1 cellular context compared by ENCODE assay signal in the genomic region with DNA sequence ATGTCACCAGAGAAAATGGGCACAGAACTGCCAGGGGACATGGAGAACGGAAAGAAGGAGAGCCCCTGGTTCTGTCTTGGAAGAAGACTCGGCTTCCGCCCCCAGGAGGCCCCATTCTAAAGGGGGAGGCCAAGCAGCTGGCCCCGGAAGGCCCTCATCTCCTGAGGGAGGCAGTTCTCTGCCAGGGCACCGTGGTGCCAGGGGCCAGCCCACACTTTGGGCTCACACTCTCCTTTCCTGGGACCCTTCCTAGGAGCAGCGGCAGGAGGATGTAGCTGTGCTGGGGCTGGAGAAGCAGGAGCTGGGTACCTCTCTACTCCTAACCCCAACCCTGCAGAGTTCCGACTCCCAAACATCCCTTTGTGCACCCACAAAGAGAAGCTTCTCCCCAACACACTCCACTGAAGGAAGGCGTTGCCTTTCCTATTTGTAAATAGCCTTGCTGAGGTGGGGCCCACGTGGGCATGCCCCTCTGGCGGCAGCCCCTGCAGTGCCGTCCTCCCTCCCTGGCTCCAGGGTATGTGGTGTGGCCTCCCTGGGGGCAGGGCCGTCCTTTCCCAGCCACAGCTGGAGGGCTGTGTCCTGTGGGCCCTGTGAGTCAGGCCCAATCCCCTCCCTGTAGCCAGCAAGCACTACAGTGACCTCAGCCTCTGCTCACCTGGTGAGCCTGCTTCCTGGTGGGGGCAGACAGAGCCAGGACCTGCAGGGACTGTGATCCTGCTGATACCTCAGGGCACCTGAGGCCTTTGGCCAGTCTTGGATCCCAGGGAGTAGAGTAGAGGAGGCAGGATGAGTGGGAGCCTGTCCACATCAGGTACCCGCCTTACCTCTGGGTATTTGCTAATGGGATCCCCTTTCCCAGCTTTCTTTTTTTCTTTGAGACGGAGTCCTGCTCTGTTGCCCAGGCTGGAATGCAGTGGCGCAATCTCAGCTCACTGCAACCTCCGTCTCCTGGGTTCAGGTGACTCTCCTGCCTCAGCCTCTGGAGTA.
A peak's percentile ranks its signal among the peaks of the same experiment; 100 is the strongest.
TF ChIP-seq lines count a peak whose summit lies in the region.

No MANE protein-coding gene starts in this region.

TF ChIP-seq in HepG2, 621 proteins besides CTCF, POLR2A, EP300 and RAD21 (continued from another document and continues in another):
- TF ChIP-seq, protein P1, sequence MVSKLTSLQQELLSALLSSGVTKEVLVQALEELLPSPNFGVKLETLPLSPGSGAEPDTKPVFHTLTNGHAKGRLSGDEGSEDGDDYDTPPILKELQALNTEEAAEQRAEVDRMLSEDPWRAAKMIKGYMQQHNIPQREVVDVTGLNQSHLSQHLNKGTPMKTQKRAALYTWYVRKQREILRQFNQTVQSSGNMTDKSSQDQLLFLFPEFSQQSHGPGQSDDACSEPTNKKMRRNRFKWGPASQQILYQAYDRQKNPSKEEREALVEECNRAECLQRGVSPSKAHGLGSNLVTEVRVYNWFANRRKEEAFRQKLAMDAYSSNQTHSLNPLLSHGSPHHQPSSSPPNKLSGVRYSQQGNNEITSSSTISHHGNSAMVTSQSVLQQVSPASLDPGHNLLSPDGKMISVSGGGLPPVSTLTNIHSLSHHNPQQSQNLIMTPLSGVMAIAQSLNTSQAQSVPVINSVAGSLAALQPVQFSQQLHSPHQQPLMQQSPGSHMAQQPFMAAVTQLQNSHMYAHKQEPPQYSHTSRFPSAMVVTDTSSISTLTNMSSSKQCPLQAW (CRISPR knock-in tag; IDR thresholded peaks at IDR 0.05), result peak; percentile 79
- TF ChIP-seq RERE (CRISPR knock-in tag; IDR thresholded peaks at IDR 0.05; ENCODE audit: low read depth) (no peak), ZNF557 (CRISPR knock-in tag; IDR thresholded peaks at IDR 0.05) (no peak), SRY (CRISPR knock-in tag; IDR thresholded peaks at IDR 0.05) (no peak), SIN3A (IDR thresholded peaks at IDR 0.05; ENCODE audit: borderline replicate concordance, low read depth, low read length) (no peak), HES4 (CRISPR knock-in tag; IDR thresholded peaks at IDR 0.05; ENCODE audit: borderline replicate concordance) (no peak), TOPORS (CRISPR knock-in tag; IDR thresholded peaks at IDR 0.05) (peak; percentile 79; the same call in 1 of the 2 replicates), NFE2L2 (IDR thresholded peaks at IDR 0.05; ENCODE audit: low read length) (no peak), GABPB1 (CRISPR knock-in tag; IDR thresholded peaks at IDR 0.05) (peak; percentile 68; the same call in 1 of the 2 replicates), SUZ12 (IDR thresholded peaks at IDR 0.05; ENCODE audit: low read depth, low read length) (no peak), STAT6 (CRISPR knock-in tag; IDR thresholded peaks at IDR 0.05; ENCODE audit: borderline replicate concordance) (no peak), NONO (IDR thresholded peaks at IDR 0.05) (no peak), NONO (CRISPR knock-in tag; conservative IDR thresholded peaks at IDR 0.05) (0 out of 2 replicates have a peak, but pooled peaks have one; percentile 56), LRRFIP1 (CRISPR knock-in tag; conservative IDR thresholded peaks at IDR 0.05) (no peak), KAT2B (IDR thresholded peaks at IDR 0.05; ENCODE audit: borderline replicate concordance, low read depth, low read length) (no peak), NR3C1 (CRISPR knock-in tag; IDR thresholded peaks at IDR 0.05) (no peak), PPARG (CRISPR knock-in tag; conservative IDR thresholded peaks at IDR 0.05) (0 out of 2 replicates have a peak, but pooled peaks have one; percentile 71), CENPX (CRISPR knock-in tag; IDR thresholded peaks at IDR 0.05) (no peak), MZF1 (CRISPR knock-in tag; IDR thresholded peaks at IDR 0.05; ENCODE audit: borderline replicate concordance) (peak; percentile 70; the same call in 1 of the 2 replicates), TBX3 (IDR thresholded peaks at IDR 0.05; ENCODE audit: borderline replicate concordance) (no peak), CBX1 (IDR thresholded peaks at IDR 0.05; ENCODE audit: low read depth) (no peak), ZNF546 (CRISPR knock-in tag; conservative IDR thresholded peaks at IDR 0.05) (no peak), MTA1 (CRISPR knock-in tag; IDR thresholded peaks at IDR 0.05; ENCODE audit: borderline replicate concordance) (peak; percentile 94; the same call in 1 of the 2 replicates), ZNF235 (CRISPR knock-in tag; IDR thresholded peaks at IDR 0.05; ENCODE audit: borderline replicate concordance) (no peak), TFDP1 (CRISPR knock-in tag; IDR thresholded peaks at IDR 0.05; ENCODE audit: borderline replicate concordance) (peak; percentile 49; the same call in 1 of the 2 replicates), IKZF1 (IDR thresholded peaks at IDR 0.05) (no peak), ZNF558 (CRISPR knock-in tag; IDR thresholded peaks at IDR 0.05; ENCODE audit: borderline replicate concordance) (no peak), POLR2G (IDR thresholded peaks at IDR 0.05; ENCODE audit: low read depth, low read length) (peak; percentile 69), RBM22 (optimal IDR thresholded peaks at IDR 0.05; ENCODE audit: low read length) (no peak)
- TF ChIP-seq, protein P2, sequence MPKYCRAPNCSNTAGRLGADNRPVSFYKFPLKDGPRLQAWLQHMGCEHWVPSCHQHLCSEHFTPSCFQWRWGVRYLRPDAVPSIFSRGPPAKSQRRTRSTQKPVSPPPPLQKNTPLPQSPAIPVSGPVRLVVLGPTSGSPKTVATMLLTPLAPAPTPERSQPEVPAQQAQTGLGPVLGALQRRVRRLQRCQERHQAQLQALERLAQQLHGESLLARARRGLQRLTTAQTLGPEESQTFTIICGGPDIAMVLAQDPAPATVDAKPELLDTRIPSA (CRISPR knock-in tag; IDR thresholded peaks at IDR 0.05; ENCODE audit: borderline replicate concordance), result no peak
- TF ChIP-seq, protein P3, sequence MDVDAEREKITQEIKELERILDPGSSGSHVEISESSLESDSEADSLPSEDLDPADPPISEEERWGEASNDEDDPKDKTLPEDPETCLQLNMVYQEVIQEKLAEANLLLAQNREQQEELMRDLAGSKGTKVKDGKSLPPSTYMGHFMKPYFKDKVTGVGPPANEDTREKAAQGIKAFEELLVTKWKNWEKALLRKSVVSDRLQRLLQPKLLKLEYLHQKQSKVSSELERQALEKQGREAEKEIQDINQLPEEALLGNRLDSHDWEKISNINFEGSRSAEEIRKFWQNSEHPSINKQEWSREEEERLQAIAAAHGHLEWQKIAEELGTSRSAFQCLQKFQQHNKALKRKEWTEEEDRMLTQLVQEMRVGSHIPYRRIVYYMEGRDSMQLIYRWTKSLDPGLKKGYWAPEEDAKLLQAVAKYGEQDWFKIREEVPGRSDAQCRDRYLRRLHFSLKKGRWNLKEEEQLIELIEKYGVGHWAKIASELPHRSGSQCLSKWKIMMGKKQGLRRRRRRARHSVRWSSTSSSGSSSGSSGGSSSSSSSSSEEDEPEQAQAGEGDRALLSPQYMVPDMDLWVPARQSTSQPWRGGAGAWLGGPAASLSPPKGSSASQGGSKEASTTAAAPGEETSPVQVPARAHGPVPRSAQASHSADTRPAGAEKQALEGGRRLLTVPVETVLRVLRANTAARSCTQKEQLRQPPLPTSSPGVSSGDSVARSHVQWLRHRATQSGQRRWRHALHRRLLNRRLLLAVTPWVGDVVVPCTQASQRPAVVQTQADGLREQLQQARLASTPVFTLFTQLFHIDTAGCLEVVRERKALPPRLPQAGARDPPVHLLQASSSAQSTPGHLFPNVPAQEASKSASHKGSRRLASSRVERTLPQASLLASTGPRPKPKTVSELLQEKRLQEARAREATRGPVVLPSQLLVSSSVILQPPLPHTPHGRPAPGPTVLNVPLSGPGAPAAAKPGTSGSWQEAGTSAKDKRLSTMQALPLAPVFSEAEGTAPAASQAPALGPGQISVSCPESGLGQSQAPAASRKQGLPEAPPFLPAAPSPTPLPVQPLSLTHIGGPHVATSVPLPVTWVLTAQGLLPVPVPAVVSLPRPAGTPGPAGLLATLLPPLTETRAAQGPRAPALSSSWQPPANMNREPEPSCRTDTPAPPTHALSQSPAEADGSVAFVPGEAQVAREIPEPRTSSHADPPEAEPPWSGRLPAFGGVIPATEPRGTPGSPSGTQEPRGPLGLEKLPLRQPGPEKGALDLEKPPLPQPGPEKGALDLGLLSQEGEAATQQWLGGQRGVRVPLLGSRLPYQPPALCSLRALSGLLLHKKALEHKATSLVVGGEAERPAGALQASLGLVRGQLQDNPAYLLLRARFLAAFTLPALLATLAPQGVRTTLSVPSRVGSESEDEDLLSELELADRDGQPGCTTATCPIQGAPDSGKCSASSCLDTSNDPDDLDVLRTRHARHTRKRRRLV (CRISPR knock-in tag; IDR thresholded peaks at IDR 0.05), result no peak
